ENCODE assay signal across 11 cellular contexts in genomic region chr4:90317785-90318184, GRCh38.
DNase-seq lines count a peak whose midpoint lies in the region; ATAC-seq, FAIRE-seq and TF ChIP-seq lines count a peak whose summit lies in the region.
"Had no signal": no experiment of that assay in that cellular context is flagged by ENCODE, and none has a peak within 500 bp of the region (broad histone marks: within the 10 kb centered on the region; RNA-seq: fewer than 3 reads in every experiment).

No MANE protein-coding gene starts in this region.

- 39% methylated on average over 2 of the region's 2 CpGs for WGBS in A549 (ENCODE audit: missing lambda C conversion rate)
- WGBS in right lobe of liver (ENCODE audit: insufficient coverage, low coverage, low lambda C conversion rate, missing lambda C conversion rate) = 44% methylated on average over 2 of the region's 2 CpGs
- 62 to 70% methylated on average over 2 of the region's 2 CpGs for WGBS in body of pancreas, 2 donors

- H3K4me1 ChIP-seq in A549 (peaks cover 12% of the 10 kb centered on the region; the same call in 2 of the 3 replicates), keratinocyte (ENCODE audit: control insufficient read depth, extremely low read depth, insufficient read depth, low read length) (peaks cover 12% of the 10 kb centered on the region), right lobe of liver (no peaks in the 10 kb centered on the region), body of pancreas (peaks cover 9% of the 10 kb centered on the region)
- H3K4me1 ChIP-seq: BLaER1 had no signal

- no peaks in the 10 kb centered on the region for H3K9me1 ChIP-seq in keratinocyte (ENCODE audit: control insufficient read depth, extremely low read depth, insufficient read depth, low read length)

- TF ChIP-seq RAD21 in A549 (conservative IDR thresholded peaks at IDR 0.05 in 1 of 2, IDR thresholded peaks at IDR 0.05 in 1 of 2) = no peak

- DNase-seq in A549 (ENCODE audit: low read depth in 1 of 2, low spot score in 1 of 2) = no peak
- DNase-seq in HS-27A (ENCODE audit: low read depth) = peak; percentile 84
- peak; percentile 77 for DNase-seq in astrocyte of the hippocampus (ENCODE audit: low read depth, low spot score)
- DNase-seq in keratinocyte (ENCODE audit: low read depth, low spot score) = no peak
- DNase-seq in right lobe of liver = no peak
- no peak for DNase-seq in body of pancreas
- DNase-seq in NCI-H1930 (lab: John Stamatoyannopoulos, UW) = no peak
- no peak for DNase-seq in ureter (ENCODE audit: low spot score)
- DNase-seq: NCI-H2171 had no signal

- H3K4me2 ChIP-seq in A549 (peak overlapping the region; percentile 49), keratinocyte (ENCODE audit: control insufficient read depth, extremely low read depth, insufficient read depth, low read depth, low read length) (peak overlapping the region; percentile 51)
- H3K4me2 ChIP-seq: BLaER1 had no signal

- TF ChIP-seq POLR2A in A549 (IDR thresholded peaks at IDR 0.05; ENCODE audit: low read length) (no peak), right lobe of liver (IDR thresholded peaks at IDR 0.05) (no peak), body of pancreas (IDR thresholded peaks at IDR 0.05) (no peak)

- CTCF ChIA-PET in A549 (lab: Yijun Ruan, JAX) = no interaction called here

- peak overlapping the region; percentile 35 to 53; a peak in 3 of 6 replicates for H3K27ac ChIP-seq in A549
- H3K27ac ChIP-seq in keratinocyte (ENCODE audit: control insufficient read depth, insufficient read depth, low read length) = peak overlapping the region; percentile 56
- H3K27ac ChIP-seq in right lobe of liver = no peak overlapping the region
- H3K27ac ChIP-seq in body of pancreas = no peak overlapping the region
- H3K27ac ChIP-seq: BLaER1, vagina had no signal

- no peaks in the 10 kb centered on the region for H3K79me2 ChIP-seq in keratinocyte (ENCODE audit: control insufficient read depth, insufficient read depth, low read length)

- no peaks in the 10 kb centered on the region for H4K20me1 ChIP-seq in keratinocyte (ENCODE audit: control insufficient read depth, extremely low read depth, insufficient read depth, low read length)
- H4K20me1 ChIP-seq: BLaER1 had no signal

- H2AFZ ChIP-seq in keratinocyte (ENCODE audit: control insufficient read depth, low read length) = peak overlapping the region; percentile 46

- H3K9me3 ChIP-seq in A549 (no peaks in the 10 kb centered on the region), keratinocyte (ENCODE audit: control insufficient read depth, low read depth, low read length) (no peaks in the 10 kb centered on the region), right lobe of liver (peaks cover 0 to 3% (median 0%) of the 10 kb centered on the region in 4 donors), body of pancreas (no peaks in the 10 kb centered on the region)
- H3K9me3 ChIP-seq: BLaER1, vagina had no signal

- TF ChIP-seq CTCF in A549 (IDR thresholded peaks at IDR 0.05) = no peak
- no peak for TF ChIP-seq CTCF in keratinocyte (optimal IDR thresholded peaks at IDR 0.05 in 1 of 3, IDR thresholded peaks at IDR 0.05 in 1 of 3, conservative IDR thresholded peaks at IDR 0.05 in 1 of 3; ENCODE audit: extremely low read depth in 1 of 3, insufficient read depth in 2 of 3, low read length in 3 of 3)
- TF ChIP-seq CTCF in right lobe of liver (IDR thresholded peaks at IDR 0.05) = no peak
- no peak for TF ChIP-seq CTCF in body of pancreas (IDR thresholded peaks at IDR 0.05)

- FAIRE-seq in A549 (lab: Jason Lieb, UNC) (no peak), keratinocyte (lab: Jason Lieb, UNC) (no peak)

- H3K36me3 ChIP-seq in keratinocyte (ENCODE audit: control insufficient read depth in 2 of 2, extremely low read depth in 1 of 2, insufficient read depth in 2 of 2, low read length in 2 of 2) (no peaks in the 10 kb centered on the region), right lobe of liver (no peaks in the 10 kb centered on the region), body of pancreas (replicated peaks in 1 of 2; ENCODE audit: insufficient read depth in 1 of 2, low read depth in 2 of 2) (no peaks in the 10 kb centered on the region)
- H3K36me3 ChIP-seq: BLaER1, vagina had no signal

- H3K27me3 ChIP-seq in keratinocyte (ENCODE audit: control insufficient read depth, extremely low read depth, insufficient read depth, low read length) (no peaks in the 10 kb centered on the region), right lobe of liver (no peaks in the 10 kb centered on the region), body of pancreas (no peaks in the 10 kb centered on the region)
- H3K27me3 ChIP-seq: BLaER1, vagina had no signal

- no peak overlapping the region for H3K9ac ChIP-seq in keratinocyte (ENCODE audit: control insufficient read depth, extremely low read depth, insufficient read depth, low read length)
- H3K9ac ChIP-seq: BLaER1 had no signal

- peak in 1 of 2 experiments; percentile 13; a peak in 1 of 6 replicates for ATAC-seq in A549
- ATAC-seq in right lobe of liver = no peak
- no peak for ATAC-seq in body of pancreas

- intact Hi-C loops in right lobe of liver (cut with DNase I) (no loop called here), body of pancreas (cut with DNase I) (no loop called here)

- dilution Hi-C loops in keratinocyte (cut with MboI; ENCODE audit: extremely low pct_ligation_motif_present, low sequenced_read_pairs) = no loop called here

- H3K4me3 ChIP-seq in A549 (no peak overlapping the region), keratinocyte (ENCODE audit: control insufficient read depth in 2 of 3, extremely low read depth in 1 of 3, insufficient read depth in 2 of 3, low read depth in 1 of 3, low read length in 3 of 3) (no peak overlapping the region), right lobe of liver (no peak overlapping the region), body of pancreas (no peak overlapping the region)
- H3K4me3 ChIP-seq: BLaER1, vagina had no signal

- POLR2A ChIA-PET in A549 (lab: Yijun Ruan, JAX) = no interaction called here

- TF ChIP-seq EP300 in A549 (IDR thresholded peaks at IDR 0.05) = no peak

TF ChIP-seq in A549, 52 proteins besides CTCF, POLR2A, EP300 and RAD21:
- TF ChIP-seq FOSB (CRISPR knock-in tag; IDR thresholded peaks at IDR 0.05) (no peak), RCOR1 (IDR thresholded peaks at IDR 0.05; ENCODE audit: low read depth, low read length) (no peak), RARB (CRISPR knock-in tag; IDR thresholded peaks at IDR 0.05) (no peak), RNF2 (IDR thresholded peaks at IDR 0.05; ENCODE audit: borderline replicate concordance, low read depth) (no peak), ZC3H11A (IDR thresholded peaks at IDR 0.05) (no peak), USF2 (IDR thresholded peaks at IDR 0.05) (no peak), HOXB5 (CRISPR knock-in tag; IDR thresholded peaks at IDR 0.05) (no peak), KDM5A (IDR thresholded peaks at IDR 0.05) (no peak), CBX8 (IDR thresholded peaks at IDR 0.05) (no peak), ZFP36 (IDR thresholded peaks at IDR 0.05; ENCODE audit: borderline replicate concordance, partially characterized antibody) (no peak), HEYL (CRISPR knock-in tag; IDR thresholded peaks at IDR 0.05) (no peak), ZNF302 (CRISPR knock-in tag; IDR thresholded peaks at IDR 0.05) (no peak), SMC3 (IDR thresholded peaks at IDR 0.05) (no peak), NPAS2 (CRISPR knock-in tag; IDR thresholded peaks at IDR 0.05; ENCODE audit: borderline replicate concordance) (no peak), KDM1A (IDR thresholded peaks at IDR 0.05; ENCODE audit: low read depth) (no peak), RFX5 (IDR thresholded peaks at IDR 0.05) (no peak), NR3C1 (IDR thresholded peaks at IDR 0.05) (no peak)
- TF ChIP-seq, protein P1, sequence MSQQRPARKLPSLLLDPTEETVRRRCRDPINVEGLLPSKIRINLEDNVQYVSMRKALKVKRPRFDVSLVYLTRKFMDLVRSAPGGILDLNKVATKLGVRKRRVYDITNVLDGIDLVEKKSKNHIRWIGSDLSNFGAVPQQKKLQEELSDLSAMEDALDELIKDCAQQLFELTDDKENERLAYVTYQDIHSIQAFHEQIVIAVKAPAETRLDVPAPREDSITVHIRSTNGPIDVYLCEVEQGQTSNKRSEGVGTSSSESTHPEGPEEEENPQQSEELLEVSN (IDR thresholded peaks at IDR 0.05; ENCODE audit: borderline replicate concordance, low read depth) = no peak

Comparison
In these comparisons a context has a peak if more than half of its experiments do, and no peak if none do; other contexts are left out.
1. DNase-seq: peak in HS-27A (single experiment) and astrocyte of the hippocampus (single experiment); none in A549 (0 of 2), keratinocyte (single experiment), right lobe of liver (0 of 3), body of pancreas (0 of 4), NCI-H1930 (0 of 2) and ureter (single experiment).
2. H3K27ac ChIP-seq: peak in A549 (2 of 2) and keratinocyte (single experiment); none in right lobe of liver (0 of 3) and body of pancreas (0 of 4).